Comparison of ENCODE assay signal across 8 cellular contexts in the genomic region with DNA sequence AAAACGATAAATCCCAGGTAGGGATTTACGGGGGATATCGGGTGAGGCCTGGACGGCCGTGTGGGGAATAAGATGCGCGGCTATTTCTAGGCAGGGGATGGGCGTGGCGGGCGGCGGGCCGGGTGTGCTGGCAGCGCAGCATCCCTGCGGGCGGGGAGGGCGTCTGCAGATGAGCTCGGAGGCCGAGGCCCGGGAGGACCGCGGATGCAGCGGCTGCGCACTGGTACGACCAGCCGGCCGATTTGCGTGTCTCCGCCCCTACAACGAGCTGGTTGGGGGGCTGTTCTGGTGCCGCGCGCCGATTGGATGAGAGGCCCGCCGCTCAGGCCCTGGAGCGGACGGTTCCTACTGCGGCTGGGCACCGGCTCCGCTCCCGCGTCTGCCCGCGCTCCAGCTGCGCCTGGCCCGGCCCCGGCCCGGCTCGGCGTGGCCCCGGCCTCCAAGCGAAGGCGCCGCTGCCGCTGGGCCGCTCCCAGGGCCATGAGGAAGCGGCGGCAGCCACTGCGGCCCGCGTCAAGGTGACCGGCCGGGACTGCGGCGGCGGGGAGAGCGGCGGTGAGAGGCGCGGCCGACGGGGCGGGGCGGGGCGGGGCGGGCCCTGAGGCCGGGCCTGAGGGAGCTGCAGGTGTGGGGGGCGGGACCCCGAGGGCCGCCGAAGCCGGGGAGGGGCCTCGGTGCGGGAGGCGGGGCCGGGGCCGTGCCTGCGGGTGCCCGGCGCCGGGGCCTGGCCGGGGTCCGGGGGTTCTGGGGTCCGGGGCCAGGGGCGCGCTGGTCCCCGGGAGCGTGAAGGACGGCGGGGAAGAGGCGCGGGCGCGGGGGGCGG. TPM values are rescaled to one million over a fixed set of nuclear protein-coding genes. Genes with fewer than 3 reads are reported as not detected.
A peak's percentile ranks its signal among the peaks of the same experiment; 100 is the strongest.
DNase-seq lines count a peak whose midpoint lies in the region; ATAC-seq and TF ChIP-seq lines count a peak whose summit lies in the region.

A gene with protein sequence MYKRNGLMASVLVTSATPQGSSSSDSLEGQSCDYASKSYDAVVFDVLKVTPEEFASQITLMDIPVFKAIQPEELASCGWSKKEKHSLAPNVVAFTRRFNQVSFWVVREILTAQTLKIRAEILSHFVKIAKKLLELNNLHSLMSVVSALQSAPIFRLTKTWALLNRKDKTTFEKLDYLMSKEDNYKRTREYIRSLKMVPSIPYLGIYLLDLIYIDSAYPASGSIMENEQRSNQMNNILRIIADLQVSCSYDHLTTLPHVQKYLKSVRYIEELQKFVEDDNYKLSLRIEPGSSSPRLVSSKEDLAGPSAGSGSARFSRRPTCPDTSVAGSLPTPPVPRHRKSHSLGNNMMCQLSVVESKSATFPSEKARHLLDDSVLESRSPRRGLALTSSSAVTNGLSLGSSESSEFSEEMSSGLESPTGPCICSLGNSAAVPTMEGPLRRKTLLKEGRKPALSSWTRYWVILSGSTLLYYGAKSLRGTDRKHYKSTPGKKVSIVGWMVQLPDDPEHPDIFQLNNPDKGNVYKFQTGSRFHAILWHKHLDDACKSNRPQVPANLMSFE (plus strand): TSS at position 325 of the 823 bp plus-strand sequence. CDS start 47,508 bp downstream, outside the sequence.

- TF ChIP-seq CTCF in H9 (conservative IDR thresholded peaks at IDR 0.05): no peak
- TF ChIP-seq CTCF in RWPE2 (IDR thresholded peaks at IDR 0.05; ENCODE audit: poor library complexity, severe bottlenecking): no peak
- no peak for TF ChIP-seq CTCF in fibroblast of the aortic adventitia (IDR thresholded peaks at IDR 0.05; ENCODE audit: insufficient read depth, low read length)

- H3K27ac Mint-ChIP-seq in H9: no peak within 1 kb of the TSS
- H3K27ac Mint-ChIP-seq in natural killer cell treated with Interleukin-12 subunit alpha and Interleukin-12 subunit beta and Interleukin-15 and Interleukin-18, amount 100 ng/mL, for 72 hours: no peak within 1 kb of the TSS

- peaks cover 37% of the 10 kb centered on the region for H3K27me3 Mint-ChIP-seq in H9 (ENCODE audit: low read depth)
- H3K27me3 Mint-ChIP-seq in natural killer cell treated with Interleukin-12 subunit alpha and Interleukin-12 subunit beta and Interleukin-15 and Interleukin-18, amount 100 ng/mL, for 72 hours: peaks cover 8 to 21% of the 10 kb centered on the region in 2 donors

- H3K23me2 ChIP-seq in H9 (ENCODE audit: insufficient read length, low read depth, low read length, poor library complexity, severe bottlenecking): peaks cover 8% of the 10 kb centered on the region

- peaks cover 24 to 30% of the 10 kb centered on the region in 2 experiments for H3K4me1 Mint-ChIP-seq in H9
- H3K4me1 Mint-ChIP-seq in natural killer cell treated with Interleukin-12 subunit alpha and Interleukin-12 subunit beta and Interleukin-15 and Interleukin-18, amount 100 ng/mL, for 72 hours (ENCODE audit: low read depth in 2 of 2): peaks cover 0 to 6% of the 10 kb centered on the region in 2 donors

- H3K9me3 Mint-ChIP-seq in H9: no peaks in the 10 kb centered on the region
- H3K9me3 Mint-ChIP-seq in natural killer cell treated with Interleukin-12 subunit alpha and Interleukin-12 subunit beta and Interleukin-15 and Interleukin-18, amount 100 ng/mL, for 72 hours: no peaks in the 10 kb centered on the region

- H4K8ac ChIP-seq in H9 (replicated peaks; ENCODE audit: insufficient read length, low read depth, low read length): no peak within 1 kb of the TSS

- DNase-seq in ELR (ENCODE audit: low read depth) (peak; percentile 97), H9 (peak; percentile 99), M059J (ENCODE audit: low read depth) (peak; percentile 93), RWPE2 (ENCODE audit: low spot score) (peak; percentile 96), fibroblast of the aortic adventitia (ENCODE audit: low read depth) (peak; percentile 92)
- peak; percentile 85 for DNase-seq in activated effector memory CD4-positive, alpha-beta T cell treated with Interleukin-2 at 50 U/mL for 16 hours
- peak; percentile 96 for DNase-seq in natural killer cell treated with Interleukin-12 subunit alpha and Interleukin-12 subunit beta and Interleukin-15 and Interleukin-18, amount 100 ng/mL, for 72 hours (ENCODE audit: low spot score)
- peak; percentile 56 to 83 (median 76) for DNase-seq in stimulated activated naive CD4-positive, alpha-beta T cell (lab: John Stamatoyannopoulos, UW)

- H2BK20ac ChIP-seq in H9 (ENCODE audit: low read depth, low read length, poor library complexity, severe bottlenecking): no peak within 1 kb of the TSS

- H3K4me1 ChIP-seq in H9 (ENCODE audit: insufficient read depth, low read length) (peaks cover 9% of the 10 kb centered on the region), RWPE2 (ENCODE audit: insufficient read depth, poor library complexity, severe bottlenecking) (no peaks in the 10 kb centered on the region)

- no peaks in the 10 kb centered on the region for H3K9me3 ChIP-seq in H9 (ENCODE audit: control insufficient read depth, low read depth, low read length)
- peaks cover 2% of the 10 kb centered on the region for H3K9me3 ChIP-seq in RWPE2 (ENCODE audit: severe bottlenecking)

- H4K91ac ChIP-seq in H9 (ENCODE audit: insufficient read length, low read depth, low read length): no peak within 1 kb of the TSS

- H2BK5ac ChIP-seq in H9 (ENCODE audit: insufficient read length, low read length): no peak within 1 kb of the TSS

- H4K5ac ChIP-seq in H9 (ENCODE audit: insufficient read length, low read depth, low read length): no peak within 1 kb of the TSS

- H3K9ac ChIP-seq in H9 (ENCODE audit: extremely low read depth, insufficient read length, low read length): no peak within 1 kb of the TSS

- no peak within 1 kb of the TSS for H3K23ac ChIP-seq in H9 (ENCODE audit: insufficient read length, low read depth, low read length)

- no peaks in the 10 kb centered on the region for H3K79me2 ChIP-seq in H9 (ENCODE audit: insufficient read depth, low read length)

- no peak within 1 kb of the TSS for H3T11ph ChIP-seq in H9 (ENCODE audit: low read length)

- H3K4me3 ChIP-seq in RWPE2 (ENCODE audit: severe bottlenecking): peak within 1 kb of the TSS; percentile 94
- H3K4me3 ChIP-seq in fibroblast of the aortic adventitia (ENCODE audit: low read depth, low read length): peak within 1 kb of the TSS; percentile 61

- no peak within 1 kb of the TSS; the same call in 1 of the 2 replicates for H3K14ac ChIP-seq in H9 (ENCODE audit: insufficient read depth, low read length)

- H3K4me3 Mint-ChIP-seq in H9: peak within 1 kb of the TSS; percentile 68 to 86
- H3K4me3 Mint-ChIP-seq in natural killer cell treated with Interleukin-12 subunit alpha and Interleukin-12 subunit beta and Interleukin-15 and Interleukin-18, amount 100 ng/mL, for 72 hours: peak within 1 kb of the TSS; percentile 76

- no peak within 1 kb of the TSS for H3K4ac ChIP-seq in H9 (ENCODE audit: low read depth, low read length)

- no peaks in the 10 kb centered on the region; a peak in 1 of 7 replicates for H3K36me3 Mint-ChIP-seq in H9 (ENCODE audit: insufficient read depth in 1 of 3, low read depth in 3 of 3)
- no peaks in the 10 kb centered on the region for H3K36me3 Mint-ChIP-seq in natural killer cell treated with Interleukin-12 subunit alpha and Interleukin-12 subunit beta and Interleukin-15 and Interleukin-18, amount 100 ng/mL, for 72 hours

- H2AK5ac ChIP-seq in H9 (ENCODE audit: insufficient read length, low read length): no peak within 1 kb of the TSS

- H2BK12ac ChIP-seq in H9 (ENCODE audit: insufficient read length, low read depth, low read length): no peak within 1 kb of the TSS

- H3K4me2 ChIP-seq in H9 (ENCODE audit: insufficient read depth, insufficient read length, low read length): peak within 1 kb of the TSS; percentile 75

- H2BK120ac ChIP-seq in H9 (ENCODE audit: low read depth, low read length, poor library complexity, severe bottlenecking): no peak within 1 kb of the TSS

- no peak within 1 kb of the TSS for H3K18ac ChIP-seq in H9 (ENCODE audit: insufficient read length, low read depth, low read length)

- H3K27ac ChIP-seq in H9 (ENCODE audit: insufficient read length, low read depth, low read length): no peak within 1 kb of the TSS
- H3K27ac ChIP-seq in RWPE2 (ENCODE audit: poor library complexity, severe bottlenecking): no peak within 1 kb of the TSS

- ATAC-seq in RWPE2 (ENCODE audit: low read depth): peak; percentile 98
- ATAC-seq in natural killer cell treated with Interleukin-12 subunit alpha and Interleukin-12 subunit beta and Interleukin-15 and Interleukin-18, amount 100 ng/mL, for 72 hours: peak; percentile 98 to 99

- H4K20me1 ChIP-seq in H9 (ENCODE audit: control insufficient read depth, insufficient read depth, insufficient read length): no peaks in the 10 kb centered on the region

- no peaks in the 10 kb centered on the region for H3K36me3 ChIP-seq in RWPE2 (ENCODE audit: low read depth)

- no peaks in the 10 kb centered on the region; the same call in 1 of the 2 replicates for H3K27me3 ChIP-seq in H9 (ENCODE audit: insufficient read depth, low read length)
- no peaks in the 10 kb centered on the region for H3K27me3 ChIP-seq in RWPE2 (ENCODE audit: insufficient read depth, poor library complexity, severe bottlenecking)

- WGBS in H9 (ENCODE audit: extremely low coverage, insufficient read length, low lambda C conversion rate): no CpG with 5 or more reads among the region's 105 CpGs

- H2AFZ ChIP-seq in H9 (ENCODE audit: low read length): no peak within 1 kb of the TSS

- no peak within 1 kb of the TSS for H2BK15ac ChIP-seq in H9 (ENCODE audit: low read depth, low read length)

- no peak within 1 kb of the TSS for H3K56ac ChIP-seq in H9 (ENCODE audit: insufficient read length, low read depth, low read length)

- H3K79me1 ChIP-seq in H9 (ENCODE audit: insufficient read depth, low read depth, low read length, poor library complexity, severe bottlenecking): no peaks in the 10 kb centered on the region

RNA-seq across cellular contexts. Expression of the gene that starts here (rescaled TPM):
- total RNA-seq in H9 (2021) (17.8 and 18.6 TPM in 2 replicates), fibroblast of the aortic adventitia (ENCODE audit: low replicate concordance) (2.4 and 2.9 TPM in 2 replicates)
- total RNA-seq in M059J (2014; rRNA removed; shearing (Covaris generic)): 3.6 and 9.8 TPM in 2 replicates
- total RNA-seq in natural killer cell treated with Interleukin-12 subunit alpha and Interleukin-12 subunit beta and Interleukin-15 and Interleukin-18, amount 100 ng/mL, for 72 hours: 1 to 10 TPM; 4.4 to 7.0 TPM
